Comparison of ENCODE assay signal across 8 cellular contexts in the genomic region with DNA sequence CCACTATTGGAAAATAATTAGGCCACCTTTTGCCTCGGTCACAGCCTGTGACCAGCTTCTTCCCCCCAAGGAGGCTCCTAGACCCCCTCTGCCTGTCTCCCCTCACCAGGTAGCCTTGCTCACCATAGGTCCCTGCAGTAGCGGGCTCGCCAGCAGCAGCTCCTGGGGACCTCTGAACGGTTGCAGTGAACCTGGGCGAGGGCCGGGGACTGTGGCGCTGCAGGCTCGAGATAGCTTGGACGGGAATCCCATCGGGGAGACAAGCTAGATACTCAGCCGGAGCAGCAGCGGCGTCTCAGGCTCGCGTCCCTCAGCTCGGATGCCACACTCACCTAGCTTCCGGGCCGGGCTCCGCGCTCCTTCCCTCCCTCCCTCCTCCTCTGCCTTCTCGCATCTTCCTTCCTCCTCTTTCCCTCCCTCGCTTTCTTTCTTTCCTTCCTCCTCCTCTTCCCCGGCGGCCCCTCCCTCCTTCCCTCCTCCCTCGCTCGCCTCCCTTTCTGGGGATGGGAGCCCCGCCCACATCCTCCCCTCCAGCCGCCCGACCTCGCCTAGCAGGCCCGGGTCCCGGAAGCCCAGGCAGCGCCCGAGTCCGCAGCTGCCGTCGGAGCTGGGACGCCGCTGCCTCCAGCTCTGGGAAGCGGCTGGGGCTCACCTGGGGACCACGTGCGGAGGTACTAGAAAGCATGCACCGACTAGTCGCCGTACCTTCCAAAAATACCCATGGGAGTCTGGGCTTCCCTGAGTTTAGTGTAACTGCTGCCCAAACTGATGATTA. TPM values are rescaled to one million over a fixed set of nuclear protein-coding genes. Genes with fewer than 3 reads are reported as not detected.
DNase-seq lines count a peak whose midpoint lies in the region; ATAC-seq, FAIRE-seq and TF ChIP-seq lines count a peak whose summit lies in the region.

Gene BMP4, minus strand, starts transcription at position 399 of the 775 bp plus-strand sequence. CDS start 4,603 bp downstream, outside the sequence.

- no peak within 1 kb of the TSS for H2AFZ ChIP-seq in HCT116 (ENCODE audit: low read depth, low read length, poor library complexity, severe bottlenecking)

- DNase-seq in BJ (ENCODE audit: low read depth) (no peak), HCT116 (ENCODE audit: low read depth, low spot score) (peak; percentile 82), Right ventricle myocardium inferior (ENCODE audit: missing footprints) (peak; percentile 91), pancreas (peak in 5 of 6 donors; percentile 31 to 75 (median 59))
- peak; percentile 45 for DNase-seq in activated CD8-positive, alpha-beta T cell treated with anti-CD3 and anti-CD28 coated beads for 36 hours

- H3K27me3 Mint-ChIP-seq in activated CD8-positive, alpha-beta T cell treated with anti-CD3 and anti-CD28 coated beads for 36 hours = peaks cover 72% of the 10 kb centered on the region

- TF ChIP-seq POLR2A in HCT116 (IDR thresholded peaks at IDR 0.05; ENCODE audit: borderline replicate concordance, extremely low read depth, insufficient read depth, insufficient read length) = peak; percentile 92

- peaks cover 29% of the 10 kb centered on the region for H3K4me1 Mint-ChIP-seq in activated CD8-positive, alpha-beta T cell treated with anti-CD3 and anti-CD28 coated beads for 36 hours (ENCODE audit: low read depth)

- RAD21 ChIA-PET in HCT116 (lab: Charles Lee; ENCODE audit: low non-redundant PET in 1 of 2, low total read pairs in 2 of 2, uncharacterized antibody in 2 of 2, unreplicated experiment in 2 of 2) = interaction anchor here (0.6 to 1.3 kb wide), 2 partner anchors 19 to 407 kb away, joined by 4 to 6 read pairs; no protein-coding TSS in a partner anchor

- peaks cover 52% of the 10 kb centered on the region for H3K79me2 ChIP-seq in HCT116 (ENCODE audit: insufficient read depth, low read length)

- H3K36me3 Mint-ChIP-seq in activated CD8-positive, alpha-beta T cell treated with anti-CD3 and anti-CD28 coated beads for 36 hours (ENCODE audit: low read depth) = no peaks in the 10 kb centered on the region

- WGBS in pancreas, 2 donors = 24 to 26% methylated on average over 40 to 45 of the region's 45 CpGs

- no peak; the same call in 1 of the 2 replicates for TF ChIP-seq RAD21 in HCT116 (IDR thresholded peaks at IDR 0.05; ENCODE audit: low read depth)

- ATAC-seq in HCT116 (peak; percentile 78), Right ventricle myocardium inferior (peak; percentile 81), pancreas (peak in 3 of 4 donors; percentile 25 to 35 (median 28)), HG03342 (IDR thresholded peaks at IDR 0.05; ENCODE audit: unreplicated experiment) (no peak), GM21825 (IDR thresholded peaks at IDR 0.05; ENCODE audit: unreplicated experiment) (no peak), HG02678 (IDR thresholded peaks at IDR 0.05; ENCODE audit: unreplicated experiment) (no peak)
- ATAC-seq in activated CD8-positive, alpha-beta T cell treated with anti-CD3 and anti-CD28 coated beads for 36 hours = peak; percentile 52

- H3K4me1 ChIP-seq in HCT116 (ENCODE audit: control insufficient read depth in 1 of 2, insufficient read depth in 2 of 2, low read length in 2 of 2) (peaks cover 24 to 39% of the 10 kb centered on the region in 2 experiments), pancreas (peaks cover 0 to 11% (median 0%) of the 10 kb centered on the region in 3 donors)

- H3K27ac Mint-ChIP-seq in activated CD8-positive, alpha-beta T cell treated with anti-CD3 and anti-CD28 coated beads for 36 hours = no peak within 1 kb of the TSS

- H3K27ac ChIP-seq in HCT116 (ENCODE audit: low read depth, low read length) (peak within 1 kb of the TSS; percentile 98), pancreas (no peak within 1 kb of the TSS)

- TF ChIP-seq CTCF in BJ (IDR thresholded peaks at IDR 0.05; ENCODE audit: insufficient read depth, low read depth, low read length) (peak; percentile 10; the same call in 1 of the 2 replicates), HCT116 (IDR thresholded peaks at IDR 0.05 in 2 of 3, conservative IDR thresholded peaks at IDR 0.05 in 1 of 3; ENCODE audit: borderline replicate concordance in 1 of 3, insufficient read depth in 1 of 3, low read depth in 2 of 3, low read length in 2 of 3) (no peak), pancreas (IDR thresholded peaks at IDR 0.05) (no peak)
- TF ChIP-seq CTCF in activated CD8-positive, alpha-beta T cell treated with anti-CD3 and anti-CD28 coated beads for 36 hours (IDR thresholded peaks at IDR 0.05) = no peak

- no peaks in the 10 kb centered on the region for H3K9me2 ChIP-seq in HCT116 (ENCODE audit: insufficient read depth)

- peak within 1 kb of the TSS; percentile 8 for H3K4me3 Mint-ChIP-seq in activated CD8-positive, alpha-beta T cell treated with anti-CD3 and anti-CD28 coated beads for 36 hours

- H3K9me3 ChIP-seq in HCT116 (ENCODE audit: control insufficient read depth in 1 of 2, insufficient read depth in 1 of 2, low read depth in 1 of 2, low read length in 2 of 2) (no peaks in the 10 kb centered on the region), pancreas (no peaks in the 10 kb centered on the region)

- TSS peak; percentile 63 for BruUV-seq in HCT116 (replicated peaks; lab: Mats Ljungman, UMichigan)

- H3K36me3 ChIP-seq in BJ (ENCODE audit: control insufficient read depth, insufficient read depth, low read length) = 0 out of 2 replicates have a peak, but pooled peaks cover 1% of the 10 kb centered on the region
- H3K36me3 ChIP-seq in HCT116 (ENCODE audit: control insufficient read depth in 1 of 2, insufficient read depth in 2 of 2, low read length in 2 of 2) = peaks cover 16% of the 10 kb centered on the region in 2 experiments
- no peaks in the 10 kb centered on the region for H3K36me3 ChIP-seq in pancreas

- H3K9me3 Mint-ChIP-seq in activated CD8-positive, alpha-beta T cell treated with anti-CD3 and anti-CD28 coated beads for 36 hours = no peaks in the 10 kb centered on the region

- H3K4me3 ChIP-seq in BJ (ENCODE audit: low read depth, low read length) = peak within 1 kb of the TSS; percentile 57
- peak within 1 kb of the TSS; percentile 84 to 94 for H3K4me3 ChIP-seq in HCT116 (replicated peaks in 1 of 2; ENCODE audit: low read depth in 1 of 2, low read length in 2 of 2)
- peak within 1 kb of the TSS; percentile 6 to 65 (median 32) for H3K4me3 ChIP-seq in pancreas

- H3K4me2 ChIP-seq in HCT116 (ENCODE audit: low read length) = peak within 1 kb of the TSS; percentile 99

- FAIRE-seq in pancreas (lab: Jason Lieb, UNC) = no peak

- POLR2A ChIA-PET in BJ (lab: Charles Lee) (interaction anchor here (0.6 kb wide), 1 partner anchor 248 kb away, joined by 3 read pairs; no protein-coding TSS in a partner anchor), HCT116 (lab: Charles Lee) (interaction anchor here (0.8 to 2.1 kb wide), 5 partner anchors 12 to 373 kb away, joined by 3 to 9 read pairs (median 6); no protein-coding TSS in a partner anchor)
- POLR2A ChIA-PET in activated CD8-positive, alpha-beta T cell treated with anti-CD3 and anti-CD28 coated beads for 36 hours (lab: Charles Lee) = no interaction called here

- H3K27me3 ChIP-seq in BJ (ENCODE audit: control insufficient read depth, insufficient read depth, low read length) (peaks cover 6% of the 10 kb centered on the region), HCT116 (ENCODE audit: insufficient read depth, low read length) (no peaks in the 10 kb centered on the region), pancreas (peaks cover 0 to 3% (median 0%) of the 10 kb centered on the region in 4 donors)

- peak within 1 kb of the TSS; percentile 82 for H3K9ac ChIP-seq in HCT116 (ENCODE audit: low read length)

- CTCF ChIA-PET in BJ (lab: Yijun Ruan, JAX) (interaction anchor here (0.7 to 3.2 kb wide), 7 partner anchors 10 to 391 kb away, joined by 3 to 8 read pairs (median 4); no protein-coding TSS in a partner anchor), HCT116 (lab: Charles Lee) (interaction anchor here (0.6 to 2.3 kb wide), 8 partner anchors 36 to 557 kb away, joined by 3 to 8 read pairs (median 4); no protein-coding TSS in a partner anchor)
- CTCF ChIA-PET in activated CD8-positive, alpha-beta T cell treated with anti-CD3 and anti-CD28 coated beads for 36 hours (lab: Charles Lee) = interaction anchor here (0.7 to 1.5 kb wide), 2 partner anchors 219 to 373 kb away, joined by 3 read pairs; no protein-coding TSS in a partner anchor

- no peaks in the 10 kb centered on the region; the same call in 1 of the 2 replicates for H4K20me1 ChIP-seq in HCT116 (ENCODE audit: insufficient read depth)

- intact Hi-C loops in HCT116 (cut with micrococcal nuclease) = loop anchor here (2.0 kb wide), 1 partner anchor 218 kb away; no protein-coding TSS in a partner anchor
- intact Hi-C loops in activated CD8-positive, alpha-beta T cell treated with anti-CD3 and anti-CD28 coated beads for 36 hours (cut with micrococcal nuclease) = no loop called here
- intact Hi-C loops in Right ventricle myocardium inferior (cut with DNase I) = loop anchor here (1.0 to 10.0 kb wide), 3 partner anchors 218 to 417 kb away; no protein-coding TSS in a partner anchor
- intact Hi-C loops in pancreas (cut with DNase I) = no loop called here

TF ChIP-seq in HCT116, 20 proteins besides CTCF, POLR2A, EP300 and RAD21 (continues in another document):
- TF ChIP-seq EZH2phosphoT487 (IDR thresholded peaks at IDR 0.05; ENCODE audit: borderline replicate concordance) = no peak
- peak; percentile 92; the same call in 1 of the 2 replicates for TF ChIP-seq MAX (IDR thresholded peaks at IDR 0.05)
- peak; percentile 71; the same call in 1 of the 2 replicates for TF ChIP-seq ELF1 (IDR thresholded peaks at IDR 0.05; ENCODE audit: borderline replicate concordance, low read depth)
- no peak for TF ChIP-seq JUND (IDR thresholded peaks at IDR 0.05)
- TF ChIP-seq YY1 (IDR thresholded peaks at IDR 0.05; ENCODE audit: extremely low read depth, insufficient replicate concordance, low read depth, low read length) = peak; percentile 47
- no peak for TF ChIP-seq ATF3 (IDR thresholded peaks at IDR 0.05)
- peak; percentile 40; the same call in 1 of the 2 replicates for TF ChIP-seq EGR1 (IDR thresholded peaks at IDR 0.05; ENCODE audit: low read depth)

RNA-seq across cellular contexts. Expression of gene BMP4, which starts in this region (rescaled TPM):
- 9.3 and 10.1 TPM in 2 replicates for polyA plus RNA-seq in BJ (2011; rRNA removed)
- polyA minus RNA-seq in BJ (2011; rRNA and poly(A)+ RNA removed) = 6.4 and 7.0 TPM in 2 replicates
- 145 TPM for total RNA-seq in HCT116 (2021; ENCODE audit: unreplicated experiment)
- polyA plus RNA-seq in HCT116 (2012) = 45.0 and 47.6 TPM in 2 replicates
- total RNA-seq in activated CD8-positive, alpha-beta T cell treated with anti-CD3 and anti-CD28 coated beads for 36 hours = not detected
- total RNA-seq in Right ventricle myocardium inferior = 6.1 TPM
- 1 to 10 TPM in 5 of 6 donors, under 1 TPM in 1; 0.59 to 4.6 (median 2.0) TPM for total RNA-seq in pancreas
- 1 to 10 TPM; 1.9 to 2.0 TPM for polyA plus RNA-seq in pancreas

Comparison
In these comparisons a context has a peak if more than half of its experiments do, and no peak if none do; other contexts are left out.
1. RNA of gene BMP4 (total RNA-seq): 145 TPM in HCT116 (single experiment); 6.1 TPM in Right ventricle myocardium inferior (single experiment), 0.59 to 4.6 TPM in pancreas and not detected in activated CD8-positive, alpha-beta T cell treated with anti-CD3 and anti-CD28 coated beads for 36 hours; every median in the first group is over 10 times any median in the second.
2. Peak in DNase-seq and ATAC-seq in activated CD8-positive, alpha-beta T cell treated with anti-CD3 and anti-CD28 coated beads for 36 hours; RNA of the gene not detected or under 1 TPM.
3. H3K4me3 ChIP-seq: peak in every context shown above with its lines; median percentile 89 in HCT116; 57 in BJ; 32 in pancreas.
4. ATAC-seq: peak in HCT116 (single experiment), Right ventricle myocardium inferior (single experiment) and pancreas (3 of 4); none in HG03342 (single experiment), GM21825 (single experiment) and HG02678 (single experiment).
5. intact Hi-C loops: an anchor here in HCT116 (2.0 kb wide) and Right ventricle myocardium inferior (1.0 to 10.0 kb wide); none called in activated CD8-positive, alpha-beta T cell treated with anti-CD3 and anti-CD28 coated beads for 36 hours and pancreas.